ENCODE assay signal across 17 cellular contexts in genomic region chr10:33199731-33200130, GRCh38.
"Had no signal": no experiment of that assay in that cellular context is flagged by ENCODE, and none has a peak within 500 bp of the region (broad histone marks: within the 10 kb centered on the region; RNA-seq: fewer than 3 reads in every experiment).

No MANE protein-coding gene starts in this region.

- H3K4me3 ChIP-seq: colonic mucosa, gastroesophageal sphincter, thoracic aorta, upper lobe of left lung had no signal

- H3K4me1 Mint-ChIP-seq: activated CD4-positive, alpha-beta T cell treated with anti-CD3 and anti-CD28 coated beads, Interleukin-2, amount 10 ng/mL, durations not matched to agents 24 days and 14 days; activated naive CD4-positive, alpha-beta T cell treated with anti-CD3 and anti-CD28 coated beads, Interleukin-2, amount 10 ng/mL, durations not matched to agents 7 days and 5 days; activated naive CD8-positive, alpha-beta T cell treated with anti-CD3 and anti-CD28 coated beads, Interleukin-2, amount 50 U/mL, for 24 hours; central memory CD8-positive, alpha-beta T cell; natural killer cell; stimulated activated naive B cell treated with anti-CD40 and anti-IgM and Interleukin-4, amounts not matched to agents 10 μg/mL and 1 μg/mL and 100 μg/mL, for 72 hours had no signal

- H3K36me3 Mint-ChIP-seq: activated naive CD4-positive, alpha-beta T cell treated with anti-CD3 and anti-CD28 coated beads, Interleukin-2, amount 10 ng/mL, durations not matched to agents 7 days and 5 days; natural killer cell; stimulated activated naive B cell treated with anti-CD40 and anti-IgM and Interleukin-4, amounts not matched to agents 10 μg/mL and 1 μg/mL and 100 μg/mL, for 72 hours had no signal

- H3K4me3 Mint-ChIP-seq: activated CD4-positive, alpha-beta T cell treated with anti-CD3 and anti-CD28 coated beads, Interleukin-2, amount 10 ng/mL, durations not matched to agents 24 days and 14 days; activated naive CD4-positive, alpha-beta T cell treated with anti-CD3 and anti-CD28 coated beads, Interleukin-2, amount 10 ng/mL, durations not matched to agents 7 days and 5 days; activated naive CD8-positive, alpha-beta T cell treated with anti-CD3 and anti-CD28 coated beads, Interleukin-2, amount 50 U/mL, for 24 hours; brain; central memory CD8-positive, alpha-beta T cell; natural killer cell; stimulated activated naive B cell treated with anti-CD40 and anti-IgM and Interleukin-4, amounts not matched to agents 10 μg/mL and 1 μg/mL and 100 μg/mL, for 72 hours had no signal

- H3K27me3 ChIP-seq: colonic mucosa, gastroesophageal sphincter, upper lobe of left lung had no signal

- H3K27ac Mint-ChIP-seq: activated CD4-positive, alpha-beta T cell treated with anti-CD3 and anti-CD28 coated beads, Interleukin-2, amount 10 ng/mL, durations not matched to agents 24 days and 14 days; activated naive CD4-positive, alpha-beta T cell treated with anti-CD3 and anti-CD28 coated beads, Interleukin-2, amount 10 ng/mL, durations not matched to agents 7 days and 5 days; activated naive CD8-positive, alpha-beta T cell treated with anti-CD3 and anti-CD28 coated beads, Interleukin-2, amount 50 U/mL, for 24 hours; brain; natural killer cell; stimulated activated naive B cell treated with anti-CD40 and anti-IgM and Interleukin-4, amounts not matched to agents 10 μg/mL and 1 μg/mL and 100 μg/mL, for 72 hours had no signal

- DNase-seq: activated CD4-positive, alpha-beta T cell treated with anti-CD3 and anti-CD28 coated beads, Interleukin-2, amount 10 ng/mL, durations not matched to agents 24 days and 14 days; activated CD8-positive, alpha-beta memory T cell treated with anti-CD3 and anti-CD28 coated beads, Interleukin-2, amount 50 U/mL, for 4 hours; activated effector memory CD4-positive, alpha-beta T cell treated with Interleukin-2 at 50 U/mL for 16 hours; activated naive CD4-positive, alpha-beta T cell treated with anti-CD3 and anti-CD28 coated beads, Interleukin-2, amount 10 ng/mL, durations not matched to agents 7 days and 5 days; activated naive CD8-positive, alpha-beta T cell treated with anti-CD3 and anti-CD28 coated beads, Interleukin-2, amount 50 U/mL, for 24 hours; activated T-cell treated with anti-CD3 and anti-CD28 coated beads, Interleukin-2, amount 50 U/mL, for 48 hours; anterior cingulate cortex; colonic mucosa; natural killer cell; stimulated activated naive B cell treated with anti-CD40 and anti-IgM and Interleukin-4, amounts not matched to agents 10 μg/mL and 1 μg/mL and 100 μg/mL, for 72 hours; T-helper 9 cell; upper lobe of left lung had no signal

- H3K27me3 Mint-ChIP-seq: activated naive CD4-positive, alpha-beta T cell treated with anti-CD3 and anti-CD28 coated beads, Interleukin-2, amount 10 ng/mL, durations not matched to agents 7 days and 5 days; central memory CD8-positive, alpha-beta T cell had no signal

- H3K9me3 ChIP-seq: colonic mucosa, gastroesophageal sphincter, neutrophil, thoracic aorta, upper lobe of left lung had no signal

- H3K9me3 Mint-ChIP-seq: activated CD4-positive, alpha-beta T cell treated with anti-CD3 and anti-CD28 coated beads, Interleukin-2, amount 10 ng/mL, durations not matched to agents 24 days and 14 days; activated naive CD4-positive, alpha-beta T cell treated with anti-CD3 and anti-CD28 coated beads, Interleukin-2, amount 10 ng/mL, durations not matched to agents 7 days and 5 days; activated naive CD8-positive, alpha-beta T cell treated with anti-CD3 and anti-CD28 coated beads, Interleukin-2, amount 50 U/mL, for 24 hours; brain; central memory CD8-positive, alpha-beta T cell; natural killer cell; stimulated activated naive B cell treated with anti-CD40 and anti-IgM and Interleukin-4, amounts not matched to agents 10 μg/mL and 1 μg/mL and 100 μg/mL, for 72 hours had no signal

- ATAC-seq: activated naive CD8-positive, alpha-beta T cell treated with anti-CD3 and anti-CD28 coated beads, Interleukin-2, amount 50 U/mL, for 24 hours; gastroesophageal sphincter; natural killer cell; stimulated activated naive B cell treated with anti-CD40 and anti-IgM and Interleukin-4, amounts not matched to agents 10 μg/mL and 1 μg/mL and 100 μg/mL, for 72 hours had no signal

- H3K36me3 ChIP-seq: colonic mucosa, neutrophil had no signal

- H3K27ac ChIP-seq: colonic mucosa, gastroesophageal sphincter, neutrophil, thoracic aorta had no signal
